Comparison of ENCODE assay signal across 16 cellular contexts in genomic region chr6:41561931-41562632, GRCh38. TPM values are rescaled to one million over a fixed set of nuclear protein-coding genes. Genes with fewer than 3 reads are reported as not detected.
DNase-seq lines count a peak whose midpoint lies in the region; ATAC-seq and TF ChIP-seq lines count a peak whose summit lies in the region.
"Had no signal": no experiment of that assay in that cellular context is flagged by ENCODE, and none has a peak within 500 bp of the region (broad histone marks: within the 10 kb centered on the region; RNA-seq: fewer than 3 reads in every experiment).

No MANE protein-coding gene starts in this region.

- H3K27me3 Mint-ChIP-seq in GM23338 (ENCODE audit: insufficient read depth, low read depth, poor library complexity) = peaks cover 35% of the 10 kb centered on the region
- H3K27me3 Mint-ChIP-seq in progenitor cell of endocrine pancreas = no peaks in the 10 kb centered on the region

- no peak for DNase-seq in GM23338 (ENCODE audit: low spot score)
- DNase-seq in NCI-H69 (lab: John Stamatoyannopoulos, UW) = peak; percentile 83
- DNase-seq in progenitor cell of endocrine pancreas (ENCODE audit: low spot score, unreplicated experiment) = no peak
- DNase-seq in DMS53 (lab: John Stamatoyannopoulos, UW) = no peak
- no peak for DNase-seq in RPMI8226
- DNase-seq: activated CD8-positive, alpha-beta T cell treated with anti-CD3 and anti-CD28 coated beads for 36 hours; activated naive CD8-positive, alpha-beta T cell treated with anti-CD3 and anti-CD28 coated beads, Interleukin-2, amount 10 ng/mL, durations not matched to agents 7 days and 5 days; brain microvascular endothelial cell; DMS153; foreskin melanocyte; NCI-H1694 treated with DMSO at 0.1 percent for 48 hours; stomach had no signal

- H3K9me2 ChIP-seq in GM23338 (ENCODE audit: insufficient read depth) = no peaks in the 10 kb centered on the region

- peaks cover 33% of the 10 kb centered on the region for H3F3A ChIP-seq in GM23338 (replicated peaks; ENCODE audit: low read depth)

- no peak overlapping the region for H2AFZ ChIP-seq in GM23338

- peaks cover 39% of the 10 kb centered on the region for H3K79me2 ChIP-seq in GM23338 (replicated peaks; ENCODE audit: insufficient read depth)

- H3K9me3 Mint-ChIP-seq in GM23338 (no peaks in the 10 kb centered on the region; the same call in 2 of the 3 replicates), progenitor cell of endocrine pancreas (ENCODE audit: low read depth) (no peaks in the 10 kb centered on the region)
- H3K9me3 Mint-ChIP-seq: activated CD8-positive, alpha-beta T cell treated with anti-CD3 and anti-CD28 coated beads for 36 hours; activated naive CD8-positive, alpha-beta T cell treated with anti-CD3 and anti-CD28 coated beads, Interleukin-2, amount 10 ng/mL, durations not matched to agents 7 days and 5 days had no signal

- H4K20me1 ChIP-seq in GM23338 (replicated peaks; ENCODE audit: insufficient read depth) = peaks cover 21% of the 10 kb centered on the region; the same call in 1 of the 2 replicates

- peaks cover 26% of the 10 kb centered on the region for H3K36me3 Mint-ChIP-seq in GM23338 (ENCODE audit: low read depth)
- H3K36me3 Mint-ChIP-seq in progenitor cell of endocrine pancreas (ENCODE audit: insufficient read depth) = peaks cover 17% of the 10 kb centered on the region

- H3K4me2 ChIP-seq in GM23338 = peak overlapping the region; percentile 86

- no peaks in the 10 kb centered on the region for H3K9me3 ChIP-seq in iPS-18c (ENCODE audit: control insufficient read depth, insufficient read depth, low read length)
- H3K9me3 ChIP-seq: stomach had no signal

- ATAC-seq in GM23338 (peak; percentile 19), GM21423 (IDR thresholded peaks at IDR 0.05; ENCODE audit: unreplicated experiment) (no peak)

- peaks cover 30% of the 10 kb centered on the region for H3K27me3 ChIP-seq in GM23338 (ENCODE audit: insufficient read depth)
- H3K27me3 ChIP-seq: brain microvascular endothelial cell, stomach had no signal

- no peaks in the 10 kb centered on the region; the same call in 1 of the 2 replicates for H3K36me3 ChIP-seq in GM23338 (ENCODE audit: insufficient read depth)

- peak overlapping the region; percentile 88 for H3K27ac ChIP-seq in GM23338 (ENCODE audit: low read depth)
- H3K27ac ChIP-seq: brain microvascular endothelial cell, coronary artery, epithelial cell of prostate had no signal

- H3K4me3 Mint-ChIP-seq in GM23338 = peak overlapping the region; percentile 79
- no peak overlapping the region for H3K4me3 Mint-ChIP-seq in progenitor cell of endocrine pancreas (ENCODE audit: low read depth)
- H3K4me3 Mint-ChIP-seq: activated naive CD8-positive, alpha-beta T cell treated with anti-CD3 and anti-CD28 coated beads, Interleukin-2, amount 10 ng/mL, durations not matched to agents 7 days and 5 days had no signal

- peaks cover 65% of the 10 kb centered on the region for H3K4me1 Mint-ChIP-seq in GM23338
- H3K4me1 Mint-ChIP-seq in progenitor cell of endocrine pancreas (ENCODE audit: low read depth) = peaks cover 48% of the 10 kb centered on the region

- H3K27ac Mint-ChIP-seq in GM23338 (peak overlapping the region; percentile 76), progenitor cell of endocrine pancreas (peak overlapping the region; percentile 73)
- H3K27ac Mint-ChIP-seq: activated naive CD8-positive, alpha-beta T cell treated with anti-CD3 and anti-CD28 coated beads, Interleukin-2, amount 10 ng/mL, durations not matched to agents 7 days and 5 days had no signal

- TF ChIP-seq CTCF in GM23338 (conservative IDR thresholded peaks at IDR 0.05; ENCODE audit: low read depth in 2 of 2) (no peak), progenitor cell of endocrine pancreas (IDR thresholded peaks at IDR 0.05; ENCODE audit: unreplicated experiment) (no peak)

- H3K4me3 ChIP-seq in GM23338 (peak overlapping the region; percentile 88), iPS-18c (ENCODE audit: insufficient read depth, low read depth, low read length) (peak overlapping the region; percentile 24)
- H3K4me3 ChIP-seq: coronary artery had no signal

- peaks cover 61% of the 10 kb centered on the region for H3K4me1 ChIP-seq in GM23338 (ENCODE audit: insufficient read depth)

TF ChIP-seq in GM23338, 12 proteins besides CTCF, POLR2A, EP300 and RAD21:
- TF ChIP-seq NANOG (IDR thresholded peaks at IDR 0.05; ENCODE audit: borderline replicate concordance) = peak; percentile 62
- no peak for TF ChIP-seq EZH2 (IDR thresholded peaks at IDR 0.05; ENCODE audit: low read depth, unreplicated experiment)

RNA-seq across cellular contexts. Expression of gene FOXP4, which starts 15.9 kb away (rescaled TPM):
- total RNA-seq in GM23338 (2014; rRNA removed; shearing (Covaris generic)) = 9.7 and 13.5 TPM in 2 replicates
- 5.1 and 6.3 TPM in 2 replicates for polyA plus RNA-seq in GM23338 (2016; fragmentation: Nextera tagmentation; extraction: Ambion mirVana)
- total RNA-seq in progenitor cell of endocrine pancreas = 124 and 137 TPM in 2 replicates
